Comparison of ENCODE assay signal across 13 cellular contexts in genomic region chr17:18677381-18677780, GRCh38. TPM values are rescaled to one million over a fixed set of nuclear protein-coding genes. Genes with fewer than 3 reads are reported as not detected.
"Had no signal": no experiment of that assay in that cellular context is flagged by ENCODE, and none has a peak within 500 bp of the region (broad histone marks: within the 10 kb centered on the region; RNA-seq: fewer than 3 reads in every experiment).

No MANE protein-coding gene starts in this region.

RNA-seq across cellular contexts. Expression of gene TBC1D28, which starts 33.2 kb away (rescaled TPM):
- total RNA-seq: activated B cell treated with CpG ODN at 0.5 μM for 24 hours; activated CD4-positive, alpha-beta memory T cell treated with anti-CD3 and anti-CD28 coated beads for 36 hours; activated CD4-positive, alpha-beta memory T cell treated with anti-CD3 and anti-CD28 coated beads, Interleukin-2, amount 10 ng/mL, durations not matched to agents 7 days and 5 days; activated CD4-positive, alpha-beta T cell treated with anti-CD3 and anti-CD28 coated beads for 36 hours; activated CD4-positive, alpha-beta T cell treated with anti-CD3 and anti-CD28 coated beads, Interleukin-2, amount 10 ng/mL, durations not matched to agents 24 days and 14 days; activated CD4-positive, alpha-beta T cell treated with anti-CD3 and anti-CD28 coated beads, Interleukin-2, amount 10 ng/mL, durations not matched to agents 7 days and 5 days; activated CD8-positive, alpha-beta memory T cell treated with anti-CD3 and anti-CD28 coated beads for 36 hours; activated CD8-positive, alpha-beta memory T cell treated with anti-CD3 and anti-CD28 coated beads, Interleukin-2, amount 10 ng/mL, durations not matched to agents 7 days and 5 days; activated CD8-positive, alpha-beta T cell treated with anti-CD3 and anti-CD28 coated beads for 36 hours; activated CD8-positive, alpha-beta T cell treated with anti-CD3 and anti-CD28 coated beads, Interleukin-2, amount 10 ng/mL, durations not matched to agents 7 days and 5 days; T-helper 1 cell treated with Interleukin-12 subunit alpha and Interleukin-12 subunit beta and Interleukin-4 antibody, amounts not matched to agents 30 ng/mL and 1 ng/mL, for 36 hours; T-helper 17 cell; T-helper 2 cell treated with Interferon-gamma antibody and Interleukin-4, amounts not matched to agents 100 ng/mL and 5 ng/mL, for 36 hours had no signal
